Comparison of ENCODE assay signal across 17 cellular contexts in genomic region chr17:2542456-2542855, GRCh38. TPM values are rescaled to one million over a fixed set of nuclear protein-coding genes. Genes with fewer than 3 reads are reported as not detected.
DNase-seq lines count a peak whose midpoint lies in the region; ATAC-seq and TF ChIP-seq lines count a peak whose summit lies in the region.
"Had no signal": no experiment of that assay in that cellular context is flagged by ENCODE, and none has a peak within 500 bp of the region (broad histone marks: within the 10 kb centered on the region; RNA-seq: fewer than 3 reads in every experiment).

No MANE protein-coding gene starts in this region.

- H3K27me3 Mint-ChIP-seq in activated T-helper 17 cell treated with anti-CD3 and anti-CD28 coated beads, Interleukin-2, amount 50 U/mL, for 72 hours = no peaks in the 10 kb centered on the region
- peaks cover 10% of the 10 kb centered on the region for H3K27me3 Mint-ChIP-seq in neural progenitor cell (ENCODE audit: insufficient read depth, low read depth)
- H3K27me3 Mint-ChIP-seq: activated CD4-positive, alpha-beta T cell treated with anti-CD3 and anti-CD28 coated beads, Interleukin-2, amount 10 ng/mL, durations not matched to agents 7 days and 5 days had no signal

- H3K27ac ChIP-seq in neural progenitor cell = no peak overlapping the region
- no peak overlapping the region for H3K27ac ChIP-seq in body of pancreas
- H3K27ac ChIP-seq: gastroesophageal sphincter, neutrophil, upper lobe of left lung had no signal

- no peak overlapping the region for H3K4me3 Mint-ChIP-seq in activated T-helper 17 cell treated with anti-CD3 and anti-CD28 coated beads, Interleukin-2, amount 50 U/mL, for 72 hours
- H3K4me3 Mint-ChIP-seq in neural progenitor cell = no peak overlapping the region
- H3K4me3 Mint-ChIP-seq: activated CD4-positive, alpha-beta T cell treated with anti-CD3 and anti-CD28 coated beads, Interleukin-2, amount 10 ng/mL, durations not matched to agents 7 days and 5 days; H9 had no signal

- no peak for TF ChIP-seq POLR2A in body of pancreas (IDR thresholded peaks at IDR 0.05)

- H3K27me3 ChIP-seq in neural progenitor cell (no peaks in the 10 kb centered on the region), body of pancreas (no peaks in the 10 kb centered on the region)
- H3K27me3 ChIP-seq: gastroesophageal sphincter, neutrophil, upper lobe of left lung had no signal

- no peaks in the 10 kb centered on the region for H3K36me3 ChIP-seq in neural progenitor cell
- no peaks in the 10 kb centered on the region for H3K36me3 ChIP-seq in body of pancreas (replicated peaks in 1 of 2; ENCODE audit: insufficient read depth in 1 of 2, low read depth in 2 of 2)
- H3K36me3 ChIP-seq: gastroesophageal sphincter, neutrophil, upper lobe of left lung had no signal

- peak; percentile 45 for DNase-seq in CD1c-positive myeloid dendritic cell (ENCODE audit: extremely low spot score)
- DNase-seq in GM13976 (ENCODE audit: low spot score) = peak; percentile 53
- no peak for DNase-seq in neural progenitor cell (ENCODE audit: low spot score)
- no peak for DNase-seq in body of pancreas
- DNase-seq in iPS-NIHi11 (ENCODE audit: low spot score) = no peak
- DNase-seq: activated CD4-positive, alpha-beta T cell treated with anti-CD3 and anti-CD28 coated beads, Interleukin-2, amount 10 ng/mL, durations not matched to agents 7 days and 5 days; H9; midbrain; NCI-H1417 treated with DMSO at 0.1 percent for 48 hours; NCI-H774; stimulated activated naive CD4-positive, alpha-beta T cell; upper lobe of left lung had no signal

- WGBS in body of pancreas, 2 donors = 56 to 64% methylated on average over 7 of the region's 7 CpGs

- no peak overlapping the region for H3K27ac Mint-ChIP-seq in activated T-helper 17 cell treated with anti-CD3 and anti-CD28 coated beads, Interleukin-2, amount 50 U/mL, for 72 hours
- H3K27ac Mint-ChIP-seq in neural progenitor cell = peak overlapping the region; percentile 74
- H3K27ac Mint-ChIP-seq: activated CD4-positive, alpha-beta T cell treated with anti-CD3 and anti-CD28 coated beads, Interleukin-2, amount 10 ng/mL, durations not matched to agents 7 days and 5 days; H9 had no signal

- no peaks in the 10 kb centered on the region for H3K79me2 ChIP-seq in neural progenitor cell (ENCODE audit: low read depth)

- H3K4me1 ChIP-seq in neural progenitor cell (no peaks in the 10 kb centered on the region), body of pancreas (peaks cover 7% of the 10 kb centered on the region)
- H3K4me1 ChIP-seq: gastroesophageal sphincter had no signal

- no peak overlapping the region for H3K9ac ChIP-seq in neural progenitor cell

- H3K36me3 Mint-ChIP-seq in activated T-helper 17 cell treated with anti-CD3 and anti-CD28 coated beads, Interleukin-2, amount 50 U/mL, for 72 hours (ENCODE audit: low read depth) = no peaks in the 10 kb centered on the region
- H3K36me3 Mint-ChIP-seq in neural progenitor cell = no peaks in the 10 kb centered on the region

- H3K4me3 ChIP-seq in neural progenitor cell (no peak overlapping the region), body of pancreas (no peak overlapping the region)
- H3K4me3 ChIP-seq: gastroesophageal sphincter, upper lobe of left lung had no signal

- H2AFZ ChIP-seq in neural progenitor cell (replicated peaks) = no peak overlapping the region

- H3K9me3 Mint-ChIP-seq in activated T-helper 17 cell treated with anti-CD3 and anti-CD28 coated beads, Interleukin-2, amount 50 U/mL, for 72 hours = no peaks in the 10 kb centered on the region
- H3K9me3 Mint-ChIP-seq in neural progenitor cell = no peaks in the 10 kb centered on the region
- H3K9me3 Mint-ChIP-seq: activated CD4-positive, alpha-beta T cell treated with anti-CD3 and anti-CD28 coated beads, Interleukin-2, amount 10 ng/mL, durations not matched to agents 7 days and 5 days; H9 had no signal

- no peaks in the 10 kb centered on the region for H3K4me1 Mint-ChIP-seq in activated T-helper 17 cell treated with anti-CD3 and anti-CD28 coated beads, Interleukin-2, amount 50 U/mL, for 72 hours
- H3K4me1 Mint-ChIP-seq in neural progenitor cell = peaks cover 33% of the 10 kb centered on the region

- in situ Hi-C loops in GM13976 (cut with MboI; ENCODE audit: low sequenced_read_pairs, unreplicated experiment) = no loop called here

- intact Hi-C loops in body of pancreas (cut with DNase I) = no loop called here

- no peaks in the 10 kb centered on the region for H4K20me1 ChIP-seq in neural progenitor cell (ENCODE audit: low read depth)

- TF ChIP-seq CTCF in GM13976 (IDR thresholded peaks at IDR 0.05; ENCODE audit: borderline replicate concordance, control extremely low read depth, extremely low read depth, insufficient read depth, missing control alignments) = no peak
- TF ChIP-seq CTCF in neural progenitor cell (IDR thresholded peaks at IDR 0.05) = no peak
- no peak for TF ChIP-seq CTCF in body of pancreas (IDR thresholded peaks at IDR 0.05)

- H3K4me2 ChIP-seq in neural progenitor cell = no peak overlapping the region

- H3F3A ChIP-seq in neural progenitor cell (ENCODE audit: low read depth) = peaks cover 3% of the 10 kb centered on the region

- H3K9me3 ChIP-seq in neural progenitor cell (ENCODE audit: low read depth) = no peaks in the 10 kb centered on the region
- H3K9me3 ChIP-seq in body of pancreas = no peaks in the 10 kb centered on the region
- H3K9me3 ChIP-seq: gastroesophageal sphincter, neutrophil, upper lobe of left lung had no signal

- peak; percentile 37 for ATAC-seq in activated T-helper 17 cell treated with anti-CD3 and anti-CD28 coated beads, Interleukin-2, amount 50 U/mL, for 72 hours (replicated peaks)
- ATAC-seq in body of pancreas (no peak), GM18861 (IDR thresholded peaks at IDR 0.05; ENCODE audit: unreplicated experiment) (no peak), HG03139 (IDR thresholded peaks at IDR 0.05; ENCODE audit: unreplicated experiment) (no peak)
- ATAC-seq: gastroesophageal sphincter had no signal

RNA-seq across cellular contexts. Expression of gene METTL16, which starts 30.8 kb away (rescaled TPM):
- 10 to 100 TPM; 35.8 to 49.9 TPM for total RNA-seq in activated T-helper 17 cell treated with anti-CD3 and anti-CD28 coated beads, Interleukin-2, amount 50 U/mL, for 72 hours
- total RNA-seq in neural progenitor cell (ENCODE audit: low replicate concordance) (40.0 and 52.0 TPM in 2 replicates), body of pancreas (10 to 100 TPM; 12.9 to 24.1 TPM)

RNA-seq across cellular contexts. Expression of gene PAFAH1B1, which starts 51.0 kb away (rescaled TPM):
- 100 to 1,000 TPM; 168 to 182 TPM for total RNA-seq in activated T-helper 17 cell treated with anti-CD3 and anti-CD28 coated beads, Interleukin-2, amount 50 U/mL, for 72 hours
- 177 and 209 TPM in 2 replicates for total RNA-seq in neural progenitor cell (ENCODE audit: low replicate concordance)
- total RNA-seq in body of pancreas = 10 to 100 TPM; 39.7 to 60.3 TPM

Comparison
In these comparisons a context has a peak if more than half of its experiments do, and no peak if none do; other contexts are left out.
1. DNase-seq: peak in CD1c-positive myeloid dendritic cell (single experiment) and GM13976 (single experiment); none in neural progenitor cell (single experiment), body of pancreas (0 of 4) and iPS-NIHi11 (single experiment).